In the genomic region with DNA sequence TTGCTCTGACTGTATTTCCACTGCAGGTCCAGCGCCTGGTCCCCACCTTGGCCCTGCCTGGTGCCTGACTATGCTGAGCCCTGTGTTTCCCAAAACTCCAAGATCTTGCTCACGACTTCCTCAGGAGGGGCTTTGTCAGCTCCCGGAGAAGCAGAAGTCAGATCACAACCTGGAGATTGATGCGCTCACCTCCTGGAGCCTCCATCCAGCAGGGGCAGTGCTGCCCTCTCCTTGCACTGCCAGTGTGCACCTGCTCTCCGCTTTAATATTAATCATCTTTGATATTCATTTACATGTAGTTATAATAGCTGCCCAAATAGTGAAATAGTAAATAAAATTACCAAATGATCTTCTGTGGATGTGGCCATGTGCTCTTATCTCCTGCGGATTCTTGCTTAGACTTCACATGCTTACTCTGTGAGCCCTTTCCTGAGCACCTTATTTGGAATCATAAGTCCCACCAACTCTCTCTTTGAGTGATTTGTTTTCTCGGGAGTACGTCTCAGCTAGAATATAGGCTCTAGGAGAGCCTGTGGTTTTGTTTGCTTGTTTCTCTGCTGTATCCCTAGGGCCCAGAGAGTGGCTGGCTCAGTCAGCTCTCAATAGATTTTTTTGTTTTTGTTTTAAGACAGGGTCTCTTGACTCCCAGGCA, we compare ENCODE assay signal across 1 cellular context.
TF ChIP-seq lines count a peak whose summit lies in the region.

No MANE protein-coding gene starts in this region.

TF ChIP-seq in WTC11, 78 proteins besides CTCF, POLR2A, EP300 and RAD21 (continued from another document):
- TF ChIP-seq, protein P1, sequence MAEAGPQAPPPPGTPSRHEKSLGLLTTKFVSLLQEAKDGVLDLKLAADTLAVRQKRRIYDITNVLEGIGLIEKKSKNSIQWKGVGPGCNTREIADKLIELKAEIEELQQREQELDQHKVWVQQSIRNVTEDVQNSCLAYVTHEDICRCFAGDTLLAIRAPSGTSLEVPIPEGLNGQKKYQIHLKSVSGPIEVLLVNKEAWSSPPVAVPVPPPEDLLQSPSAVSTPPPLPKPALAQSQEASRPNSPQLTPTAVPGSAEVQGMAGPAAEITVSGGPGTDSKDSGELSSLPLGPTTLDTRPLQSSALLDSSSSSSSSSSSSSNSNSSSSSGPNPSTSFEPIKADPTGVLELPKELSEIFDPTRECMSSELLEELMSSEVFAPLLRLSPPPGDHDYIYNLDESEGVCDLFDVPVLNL (CRISPR knock-in tag; IDR thresholded peaks at IDR 0.05; ENCODE audit: borderline replicate concordance, low read depth), result no peak
- TF ChIP-seq, protein P2, sequence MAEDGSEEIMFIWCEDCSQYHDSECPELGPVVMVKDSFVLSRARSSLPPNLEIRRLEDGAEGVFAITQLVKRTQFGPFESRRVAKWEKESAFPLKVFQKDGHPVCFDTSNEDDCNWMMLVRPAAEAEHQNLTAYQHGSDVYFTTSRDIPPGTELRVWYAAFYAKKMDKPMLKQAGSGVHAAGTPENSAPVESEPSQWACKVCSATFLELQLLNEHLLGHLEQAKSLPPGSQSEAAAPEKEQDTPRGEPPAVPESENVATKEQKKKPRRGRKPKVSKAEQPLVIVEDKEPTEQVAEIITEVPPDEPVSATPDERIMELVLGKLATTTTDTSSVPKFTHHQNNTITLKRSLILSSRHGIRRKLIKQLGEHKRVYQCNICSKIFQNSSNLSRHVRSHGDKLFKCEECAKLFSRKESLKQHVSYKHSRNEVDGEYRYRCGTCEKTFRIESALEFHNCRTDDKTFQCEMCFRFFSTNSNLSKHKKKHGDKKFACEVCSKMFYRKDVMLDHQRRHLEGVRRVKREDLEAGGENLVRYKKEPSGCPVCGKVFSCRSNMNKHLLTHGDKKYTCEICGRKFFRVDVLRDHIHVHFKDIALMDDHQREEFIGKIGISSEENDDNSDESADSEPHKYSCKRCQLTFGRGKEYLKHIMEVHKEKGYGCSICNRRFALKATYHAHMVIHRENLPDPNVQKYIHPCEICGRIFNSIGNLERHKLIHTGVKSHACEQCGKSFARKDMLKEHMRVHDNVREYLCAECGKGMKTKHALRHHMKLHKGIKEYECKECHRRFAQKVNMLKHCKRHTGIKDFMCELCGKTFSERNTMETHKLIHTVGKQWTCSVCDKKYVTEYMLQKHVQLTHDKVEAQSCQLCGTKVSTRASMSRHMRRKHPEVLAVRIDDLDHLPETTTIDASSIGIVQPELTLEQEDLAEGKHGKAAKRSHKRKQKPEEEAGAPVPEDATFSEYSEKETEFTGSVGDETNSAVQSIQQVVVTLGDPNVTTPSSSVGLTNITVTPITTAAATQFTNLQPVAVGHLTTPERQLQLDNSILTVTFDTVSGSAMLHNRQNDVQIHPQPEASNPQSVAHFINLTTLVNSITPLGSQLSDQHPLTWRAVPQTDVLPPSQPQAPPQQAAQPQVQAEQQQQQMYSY (CRISPR knock-in tag; IDR thresholded peaks at IDR 0.05), result no peak
